16 cellular contexts compared by ENCODE assay signal in genomic region chr19:28556371-28556770, GRCh38.
"Had no signal": no experiment of that assay in that cellular context is flagged by ENCODE, and none has a peak within 500 bp of the region (broad histone marks: within the 10 kb centered on the region; RNA-seq: fewer than 3 reads in every experiment).

No MANE protein-coding gene starts in this region.

- H3K27ac Mint-ChIP-seq: activated naive CD4-positive, alpha-beta T cell treated with anti-CD3 and anti-CD28 coated beads, Interleukin-2, amount 50 U/mL, for 24 hours; mesothelial cell of epicardium had no signal

- H3K9me3 ChIP-seq: colonic mucosa, pancreas, suprapubic skin, upper lobe of right lung had no signal

- H3K4me1 Mint-ChIP-seq: mesothelial cell of epicardium, neural crest cell had no signal

- H3K27me3 ChIP-seq: colonic mucosa, pancreas, suprapubic skin, upper lobe of right lung had no signal

- H3K4me3 Mint-ChIP-seq: activated naive CD4-positive, alpha-beta T cell treated with anti-CD3 and anti-CD28 coated beads, Interleukin-2, amount 50 U/mL, for 24 hours; mesothelial cell of epicardium; neural crest cell had no signal

- H3K4me1 ChIP-seq: colonic mucosa, pancreas, suprapubic skin, upper lobe of right lung had no signal

- H3K9me3 Mint-ChIP-seq: mesothelial cell of epicardium, neural crest cell had no signal

- ATAC-seq: pancreas; stimulated activated naive CD8-positive, alpha-beta T cell treated with anti-CD3 and anti-CD28 coated beads, Interleukin-15, Interleukin-2, amounts not matched to agents 100 U/mL and 50 U/mL, for 24 hours; upper lobe of right lung had no signal

- DNase-seq: activated CD4-positive, CD25-positive, alpha-beta regulatory T cell; activated effector memory CD4-positive, alpha-beta T cell treated with Interleukin-2 at 50 U/mL for 16 hours; activated T-cell treated with anti-CD3 and anti-CD28 coated beads, Interleukin-2, amount 50 U/mL, for 1 hour; caudate nucleus; colonic mucosa; effector CD8-positive, alpha-beta T cell; pancreas; stimulated activated CD4-positive, alpha-beta T cell treated with anti-CD3 and anti-CD28 coated beads, Interleukin-4, amount 100 ng/mL, for 1 hour; stimulated activated CD8-positive, alpha-beta memory T cell treated with anti-CD3 and anti-CD28 coated beads, Interleukin-4, amount 100 ng/mL, for 48 hours; stimulated activated naive CD8-positive, alpha-beta T cell treated with anti-CD3 and anti-CD28 coated beads, Interleukin-15, Interleukin-2, amounts not matched to agents 100 U/mL and 50 U/mL, for 24 hours; upper lobe of right lung had no signal

- H3K36me3 Mint-ChIP-seq: activated naive CD4-positive, alpha-beta T cell treated with anti-CD3 and anti-CD28 coated beads, Interleukin-2, amount 50 U/mL, for 24 hours; mesothelial cell of epicardium had no signal

- H3K27ac ChIP-seq: colonic mucosa, epithelial cell of prostate, pancreas, suprapubic skin, upper lobe of right lung had no signal

- H3K27me3 Mint-ChIP-seq: activated naive CD4-positive, alpha-beta T cell treated with anti-CD3 and anti-CD28 coated beads, Interleukin-2, amount 50 U/mL, for 24 hours had no signal
